Comparison of ENCODE assay signal across 1 cellular context in the genomic region with DNA sequence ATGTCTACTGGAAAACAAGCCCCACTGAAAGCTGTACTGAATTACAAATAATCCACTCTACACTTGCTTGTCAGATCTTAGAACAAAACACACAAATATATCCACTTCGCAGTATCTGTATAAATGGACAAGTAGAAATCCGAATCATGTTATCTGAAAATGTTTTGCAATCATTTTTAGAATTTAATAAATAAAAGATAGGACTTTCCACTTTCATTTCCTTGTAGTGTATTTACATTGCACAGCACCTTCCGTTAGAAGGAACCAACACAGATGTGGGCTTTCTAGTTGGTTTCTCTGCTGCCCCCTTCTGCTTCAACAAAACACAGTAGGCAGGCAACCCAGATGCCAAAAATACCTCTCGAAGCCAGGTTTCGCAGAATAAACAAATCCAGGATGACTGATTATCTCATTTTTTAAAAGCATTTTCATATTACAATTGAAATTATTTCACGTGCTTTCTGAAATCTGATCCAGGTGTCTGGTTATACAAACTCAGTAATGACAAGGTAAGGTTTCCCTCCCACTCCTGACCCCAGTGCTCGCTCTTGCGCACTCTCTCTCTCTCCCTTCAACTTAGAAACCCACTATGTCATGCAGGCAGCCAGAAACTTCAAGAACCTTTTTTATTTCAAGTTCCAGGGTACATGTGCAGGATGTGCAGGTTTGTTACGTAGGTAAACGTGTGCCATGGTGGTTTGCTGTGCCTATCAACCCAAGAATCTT.
TF ChIP-seq lines count a peak whose summit lies in the region.

No MANE protein-coding gene starts in this region.

TF ChIP-seq in K562, 482 proteins besides CTCF, POLR2A, EP300 and RAD21 (continued from another document and continues in another):
- TF ChIP-seq GTF2B (IDR thresholded peaks at IDR 0.05; ENCODE audit: extremely low read depth, insufficient read length), result no peak
- TF ChIP-seq MEF2A (IDR thresholded peaks at IDR 0.05; ENCODE audit: control insufficient read depth, low read depth, low read length), result peak; percentile 69; the same call in 1 of the 2 replicates
- peak; percentile 52 for TF ChIP-seq CTCFL (IDR thresholded peaks at IDR 0.05; ENCODE audit: borderline replicate concordance, insufficient read depth, low read depth, low read length, poor library complexity, severe bottlenecking)
- TF ChIP-seq TAF15 (IDR thresholded peaks at IDR 0.05; ENCODE audit: low read depth, low read length), result no peak
- TF ChIP-seq, protein P1, sequence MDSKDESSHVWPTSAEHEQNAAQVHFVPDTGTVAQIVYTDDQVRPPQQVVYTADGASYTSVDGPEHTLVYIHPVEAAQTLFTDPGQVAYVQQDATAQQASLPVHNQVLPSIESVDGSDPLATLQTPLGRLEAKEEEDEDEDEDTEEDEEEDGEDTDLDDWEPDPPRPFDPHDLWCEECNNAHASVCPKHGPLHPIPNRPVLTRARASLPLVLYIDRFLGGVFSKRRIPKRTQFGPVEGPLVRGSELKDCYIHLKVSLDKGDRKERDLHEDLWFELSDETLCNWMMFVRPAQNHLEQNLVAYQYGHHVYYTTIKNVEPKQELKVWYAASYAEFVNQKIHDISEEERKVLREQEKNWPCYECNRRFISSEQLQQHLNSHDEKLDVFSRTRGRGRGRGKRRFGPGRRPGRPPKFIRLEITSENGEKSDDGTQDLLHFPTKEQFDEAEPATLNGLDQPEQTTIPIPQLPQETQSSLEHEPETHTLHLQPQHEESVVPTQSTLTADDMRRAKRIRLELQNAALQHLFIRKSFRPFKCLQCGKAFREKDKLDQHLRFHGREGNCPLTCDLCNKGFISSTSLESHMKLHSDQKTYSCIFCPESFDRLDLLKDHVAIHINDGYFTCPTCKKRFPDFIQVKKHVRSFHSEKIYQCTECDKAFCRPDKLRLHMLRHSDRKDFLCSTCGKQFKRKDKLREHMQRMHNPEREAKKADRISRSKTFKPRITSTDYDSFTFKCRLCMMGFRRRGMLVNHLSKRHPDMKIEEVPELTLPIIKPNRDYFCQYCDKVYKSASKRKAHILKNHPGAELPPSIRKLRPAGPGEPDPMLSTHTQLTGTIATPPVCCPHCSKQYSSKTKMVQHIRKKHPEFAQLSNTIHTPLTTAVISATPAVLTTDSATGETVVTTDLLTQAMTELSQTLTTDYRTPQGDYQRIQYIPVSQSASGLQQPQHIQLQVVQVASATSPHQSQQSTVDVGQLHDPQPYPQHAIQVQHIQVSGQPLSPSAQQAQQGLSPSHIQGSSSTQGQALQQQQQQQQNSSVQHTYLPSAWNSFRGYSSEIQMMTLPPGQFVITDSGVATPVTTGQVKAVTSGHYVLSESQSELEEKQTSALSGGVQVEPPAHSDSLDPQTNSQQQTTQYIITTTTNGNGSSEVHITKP (IDR thresholded peaks at IDR 0.05; ENCODE audit: partially characterized antibody), result peak; percentile 78
- no peak for TF ChIP-seq KLF13 (tag; IDR thresholded peaks at IDR 0.05; ENCODE audit: borderline replicate concordance, low read depth)
- no peak for TF ChIP-seq EZH2 (IDR thresholded peaks at IDR 0.05; ENCODE audit: borderline replicate concordance, low read depth, low read length)
- no peak for TF ChIP-seq HNRNPK (IDR thresholded peaks at IDR 0.05; ENCODE audit: low read depth, low read length, poor library complexity, severe bottlenecking)
- no peak for TF ChIP-seq ZBTB49 (CRISPR knock-in tag; IDR thresholded peaks at IDR 0.05; ENCODE audit: borderline replicate concordance)
- TF ChIP-seq, protein P2, sequence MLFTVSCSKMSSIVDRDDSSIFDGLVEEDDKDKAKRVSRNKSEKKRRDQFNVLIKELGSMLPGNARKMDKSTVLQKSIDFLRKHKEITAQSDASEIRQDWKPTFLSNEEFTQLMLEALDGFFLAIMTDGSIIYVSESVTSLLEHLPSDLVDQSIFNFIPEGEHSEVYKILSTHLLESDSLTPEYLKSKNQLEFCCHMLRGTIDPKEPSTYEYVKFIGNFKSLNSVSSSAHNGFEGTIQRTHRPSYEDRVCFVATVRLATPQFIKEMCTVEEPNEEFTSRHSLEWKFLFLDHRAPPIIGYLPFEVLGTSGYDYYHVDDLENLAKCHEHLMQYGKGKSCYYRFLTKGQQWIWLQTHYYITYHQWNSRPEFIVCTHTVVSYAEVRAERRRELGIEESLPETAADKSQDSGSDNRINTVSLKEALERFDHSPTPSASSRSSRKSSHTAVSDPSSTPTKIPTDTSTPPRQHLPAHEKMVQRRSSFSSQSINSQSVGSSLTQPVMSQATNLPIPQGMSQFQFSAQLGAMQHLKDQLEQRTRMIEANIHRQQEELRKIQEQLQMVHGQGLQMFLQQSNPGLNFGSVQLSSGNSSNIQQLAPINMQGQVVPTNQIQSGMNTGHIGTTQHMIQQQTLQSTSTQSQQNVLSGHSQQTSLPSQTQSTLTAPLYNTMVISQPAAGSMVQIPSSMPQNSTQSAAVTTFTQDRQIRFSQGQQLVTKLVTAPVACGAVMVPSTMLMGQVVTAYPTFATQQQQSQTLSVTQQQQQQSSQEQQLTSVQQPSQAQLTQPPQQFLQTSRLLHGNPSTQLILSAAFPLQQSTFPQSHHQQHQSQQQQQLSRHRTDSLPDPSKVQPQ (CRISPR knock-in tag; IDR thresholded peaks at IDR 0.05; ENCODE audit: borderline replicate concordance), result no peak
- TF ChIP-seq, protein P3, sequence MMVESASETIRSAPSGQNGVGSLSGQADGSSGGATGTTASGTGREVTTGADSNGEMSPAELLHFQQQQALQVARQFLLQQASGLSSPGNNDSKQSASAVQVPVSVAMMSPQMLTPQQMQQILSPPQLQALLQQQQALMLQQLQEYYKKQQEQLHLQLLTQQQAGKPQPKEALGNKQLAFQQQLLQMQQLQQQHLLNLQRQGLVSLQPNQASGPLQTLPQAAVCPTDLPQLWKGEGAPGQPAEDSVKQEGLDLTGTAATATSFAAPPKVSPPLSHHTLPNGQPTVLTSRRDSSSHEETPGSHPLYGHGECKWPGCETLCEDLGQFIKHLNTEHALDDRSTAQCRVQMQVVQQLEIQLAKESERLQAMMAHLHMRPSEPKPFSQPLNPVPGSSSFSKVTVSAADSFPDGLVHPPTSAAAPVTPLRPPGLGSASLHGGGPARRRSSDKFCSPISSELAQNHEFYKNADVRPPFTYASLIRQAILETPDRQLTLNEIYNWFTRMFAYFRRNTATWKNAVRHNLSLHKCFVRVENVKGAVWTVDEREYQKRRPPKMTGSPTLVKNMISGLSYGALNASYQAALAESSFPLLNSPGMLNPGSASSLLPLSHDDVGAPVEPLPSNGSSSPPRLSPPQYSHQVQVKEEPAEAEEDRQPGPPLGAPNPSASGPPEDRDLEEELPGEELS (CRISPR knock-in tag; IDR thresholded peaks at IDR 0.05; ENCODE audit: borderline replicate concordance), result no peak
- TF ChIP-seq ZKSCAN3 (CRISPR knock-in tag; IDR thresholded peaks at IDR 0.05), result no peak
- TF ChIP-seq DMBX1 (CRISPR knock-in tag; IDR thresholded peaks at IDR 0.05; ENCODE audit: borderline replicate concordance), result peak; percentile 62; the same call in 1 of the 2 replicates
- TF ChIP-seq MLLT1 (IDR thresholded peaks at IDR 0.05), result peak; percentile 15 to 42; a peak in 1 of 4 replicates
- no peak for TF ChIP-seq HOMEZ (CRISPR knock-in tag; IDR thresholded peaks at IDR 0.05)
- peak; percentile 73; the same call in 1 of the 2 replicates for TF ChIP-seq MBD1 (CRISPR knock-in tag; IDR thresholded peaks at IDR 0.05)
- no peak for TF ChIP-seq MCM7 (IDR thresholded peaks at IDR 0.05)
- peak; percentile 72 for TF ChIP-seq SMARCA4 (IDR thresholded peaks at IDR 0.05)
- TF ChIP-seq, protein P4, sequence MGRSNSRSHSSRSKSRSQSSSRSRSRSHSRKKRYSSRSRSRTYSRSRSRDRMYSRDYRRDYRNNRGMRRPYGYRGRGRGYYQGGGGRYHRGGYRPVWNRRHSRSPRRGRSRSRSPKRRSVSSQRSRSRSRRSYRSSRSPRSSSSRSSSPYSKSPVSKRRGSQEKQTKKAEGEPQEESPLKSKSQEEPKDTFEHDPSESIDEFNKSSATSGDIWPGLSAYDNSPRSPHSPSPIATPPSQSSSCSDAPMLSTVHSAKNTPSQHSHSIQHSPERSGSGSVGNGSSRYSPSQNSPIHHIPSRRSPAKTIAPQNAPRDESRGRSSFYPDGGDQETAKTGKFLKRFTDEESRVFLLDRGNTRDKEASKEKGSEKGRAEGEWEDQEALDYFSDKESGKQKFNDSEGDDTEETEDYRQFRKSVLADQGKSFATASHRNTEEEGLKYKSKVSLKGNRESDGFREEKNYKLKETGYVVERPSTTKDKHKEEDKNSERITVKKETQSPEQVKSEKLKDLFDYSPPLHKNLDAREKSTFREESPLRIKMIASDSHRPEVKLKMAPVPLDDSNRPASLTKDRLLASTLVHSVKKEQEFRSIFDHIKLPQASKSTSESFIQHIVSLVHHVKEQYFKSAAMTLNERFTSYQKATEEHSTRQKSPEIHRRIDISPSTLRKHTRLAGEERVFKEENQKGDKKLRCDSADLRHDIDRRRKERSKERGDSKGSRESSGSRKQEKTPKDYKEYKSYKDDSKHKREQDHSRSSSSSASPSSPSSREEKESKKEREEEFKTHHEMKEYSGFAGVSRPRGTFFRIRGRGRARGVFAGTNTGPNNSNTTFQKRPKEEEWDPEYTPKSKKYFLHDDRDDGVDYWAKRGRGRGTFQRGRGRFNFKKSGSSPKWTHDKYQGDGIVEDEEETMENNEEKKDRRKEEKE (IDR thresholded peaks at IDR 0.05; ENCODE audit: borderline replicate concordance in 1 of 2, control insufficient read depth in 1 of 2, low read depth in 2 of 2, low read length in 1 of 2), result no peak
